ENCODE assay signal across 21 cellular contexts in genomic region chr5:126720369-126720768, GRCh38. TPM values are rescaled to one million over a fixed set of nuclear protein-coding genes. Genes with fewer than 3 reads are reported as not detected.
DNase-seq lines count a peak whose midpoint lies in the region; ATAC-seq and TF ChIP-seq lines count a peak whose summit lies in the region.
"Had no signal": no experiment of that assay in that cellular context is flagged by ENCODE, and none has a peak within 500 bp of the region (broad histone marks: within the 10 kb centered on the region; RNA-seq: fewer than 3 reads in every experiment).

No MANE protein-coding gene starts in this region.

- no peak for TF ChIP-seq POLR2A in breast epithelium (IDR thresholded peaks at IDR 0.05)

- no peaks in the 10 kb centered on the region for H3K36me3 Mint-ChIP-seq in MCF 10A (ENCODE audit: insufficient read depth, unreplicated experiment)
- H3K36me3 Mint-ChIP-seq in stimulated activated naive B cell treated with anti-CD40 and anti-IgM and Interleukin-4, amounts not matched to agents 10 μg/mL and 1 μg/mL and 100 μg/mL, for 72 hours, result peaks cover 0 to 2% of the 10 kb centered on the region in 2 donors
- H3K36me3 Mint-ChIP-seq: CD4-positive, CD25-positive, alpha-beta regulatory T cell; CD8-positive, alpha-beta T cell had no signal

- peaks cover 8% of the 10 kb centered on the region for H3K9me3 Mint-ChIP-seq in MCF 10A (ENCODE audit: unreplicated experiment)
- H3K9me3 Mint-ChIP-seq in stimulated activated naive B cell treated with anti-CD40 and anti-IgM and Interleukin-4, amounts not matched to agents 10 μg/mL and 1 μg/mL and 100 μg/mL, for 72 hours, result peaks cover 0 to 5% of the 10 kb centered on the region in 2 donors
- H3K9me3 Mint-ChIP-seq: CD4-positive, CD25-positive, alpha-beta regulatory T cell; CD8-positive, alpha-beta T cell; HFFc6 had no signal

- no peak for TF ChIP-seq CTCF in MCF 10A (IDR thresholded peaks at IDR 0.05; ENCODE audit: unreplicated experiment)
- TF ChIP-seq CTCF in breast epithelium (IDR thresholded peaks at IDR 0.05), result no peak

- WGBS in trophoblast cell (ENCODE audit: extremely low coverage, insufficient coverage, insufficient read length), result no CpG with 5 or more reads among the region's 4 CpGs

- no peak overlapping the region for H3K4me2 ChIP-seq in trophoblast cell (ENCODE audit: low read length)
- H3K4me2 ChIP-seq: BLaER1 had no signal

- H3K4ac ChIP-seq in trophoblast cell (ENCODE audit: low read depth, low read length), result no peak overlapping the region

- H3K27ac Mint-ChIP-seq in MCF 10A (ENCODE audit: low read depth, unreplicated experiment), result no peak overlapping the region
- H3K27ac Mint-ChIP-seq in stimulated activated naive B cell treated with anti-CD40 and anti-IgM and Interleukin-4, amounts not matched to agents 10 μg/mL and 1 μg/mL and 100 μg/mL, for 72 hours, result no peak overlapping the region
- H3K27ac Mint-ChIP-seq: B cell; CD4-positive, CD25-positive, alpha-beta regulatory T cell; CD8-positive, alpha-beta T cell; HFFc6 had no signal

- peak overlapping the region; percentile 64 for H2BK120ac ChIP-seq in trophoblast cell (ENCODE audit: insufficient read depth, low read length, poor library complexity)

- ATAC-seq in stimulated activated naive B cell treated with anti-CD40 and anti-IgM and Interleukin-4, amounts not matched to agents 10 μg/mL and 1 μg/mL and 100 μg/mL, for 72 hours (replicated peaks), result no peak
- ATAC-seq: CD8-positive, alpha-beta T cell; GM12878 had no signal

- no peak overlapping the region for H4K8ac ChIP-seq in trophoblast cell (ENCODE audit: low read depth, low read length)

- H3K27me3 Mint-ChIP-seq in MCF 10A (ENCODE audit: insufficient read depth, unreplicated experiment), result no peaks in the 10 kb centered on the region
- H3K27me3 Mint-ChIP-seq in stimulated activated naive B cell treated with anti-CD40 and anti-IgM and Interleukin-4, amounts not matched to agents 10 μg/mL and 1 μg/mL and 100 μg/mL, for 72 hours, result no peaks in the 10 kb centered on the region
- H3K27me3 Mint-ChIP-seq: B cell; CD4-positive, CD25-positive, alpha-beta regulatory T cell had no signal

- no peak overlapping the region for H3K14ac ChIP-seq in trophoblast cell (ENCODE audit: low read length)

- H3K36me3 ChIP-seq in breast epithelium, result no peaks in the 10 kb centered on the region
- H3K36me3 ChIP-seq in trophoblast cell (ENCODE audit: control insufficient read depth in 1 of 2, insufficient read depth in 2 of 2, low read length in 2 of 2), result no peaks in the 10 kb centered on the region
- H3K36me3 ChIP-seq: BLaER1, HAP-1 had no signal

- H3K27ac ChIP-seq in breast epithelium, result no peak overlapping the region
- peak overlapping the region; percentile 35 for H3K27ac ChIP-seq in trophoblast cell (ENCODE audit: low read depth, low read length)
- H3K27ac ChIP-seq: 22Rv1, BLaER1, C4-2B had no signal

- no peak overlapping the region for H2BK12ac ChIP-seq in trophoblast cell (ENCODE audit: low read length)

- H2AFZ ChIP-seq in trophoblast cell (ENCODE audit: insufficient read depth, low read length, poor library complexity), result no peak overlapping the region

- H3K4me1 ChIP-seq in breast epithelium (no peaks in the 10 kb centered on the region), trophoblast cell (ENCODE audit: control insufficient read depth in 1 of 2, insufficient read depth in 2 of 2, low read length in 2 of 2) (peaks cover 5 to 10% of the 10 kb centered on the region in 2 experiments)
- H3K4me1 ChIP-seq: Caco-2, HAP-1 had no signal

- CTCF ChIA-PET in MCF 10A (lab: Yijun Ruan, JAX), result no interaction called here

- no peak overlapping the region for H3K23ac ChIP-seq in trophoblast cell (ENCODE audit: low read length)

- intact Hi-C loops in MCF 10A (cut with micrococcal nuclease) (no loop called here), breast epithelium (cut with DNase I; ENCODE audit: low total_unique reads) (no loop called here)

- no TSS peak for BruUV-seq in MCF 10A (replicated peaks; lab: Mats Ljungman, UMichigan)

- H3K9ac ChIP-seq in trophoblast cell (ENCODE audit: low read length), result no peak overlapping the region
- H3K9ac ChIP-seq: BLaER1 had no signal

- POLR2A ChIA-PET in MCF 10A (lab: Yijun Ruan, JAX), result no interaction called here

- no peak overlapping the region for H3K18ac ChIP-seq in trophoblast cell (ENCODE audit: low read length)

- peaks cover 2% of the 10 kb centered on the region for H3K79me2 ChIP-seq in trophoblast cell (ENCODE audit: control insufficient read depth, insufficient read depth, low read length, poor library complexity)

- no peak overlapping the region for H4K12ac ChIP-seq in trophoblast cell (ENCODE audit: low read depth, low read length)

- H2BK5ac ChIP-seq in trophoblast cell (ENCODE audit: low read depth, low read length, poor library complexity), result no peak overlapping the region

- H3K27me3 ChIP-seq in breast epithelium, result no peaks in the 10 kb centered on the region
- no peaks in the 10 kb centered on the region for H3K27me3 ChIP-seq in trophoblast cell (ENCODE audit: insufficient read depth, low read length)
- H3K27me3 ChIP-seq: BLaER1 had no signal

- DNase-seq in MCF 10A (ENCODE audit: unreplicated experiment) (peak; percentile 22), breast epithelium (ENCODE audit: low spot score in 2 of 2) (no peak), cerebellum (ENCODE audit: low spot score) (peak; percentile 59), trophoblast cell (peak; percentile 23 to 75), kidney tubule cell (ENCODE audit: low spot score) (no peak), NCI-H2107 treated with DMSO at 0.1 percent for 48 hours (lab: John Stamatoyannopoulos, UW; ENCODE audit: unreplicated experiment) (no peak)
- DNase-seq in stimulated activated naive B cell treated with anti-CD40 and anti-IgM and Interleukin-4, amounts not matched to agents 10 μg/mL and 1 μg/mL and 100 μg/mL, for 72 hours, result no peak
- DNase-seq: Caco-2; CD4-positive, CD25-positive, alpha-beta regulatory T cell; CD8-positive, alpha-beta T cell; DMS153; DND-41; GDM1; GOT3; HFFc6 had no signal

- no peaks in the 10 kb centered on the region for H3K4me1 Mint-ChIP-seq in MCF 10A (ENCODE audit: insufficient read depth, unreplicated experiment)
- no peaks in the 10 kb centered on the region for H3K4me1 Mint-ChIP-seq in stimulated activated naive B cell treated with anti-CD40 and anti-IgM and Interleukin-4, amounts not matched to agents 10 μg/mL and 1 μg/mL and 100 μg/mL, for 72 hours
- H3K4me1 Mint-ChIP-seq: B cell; CD4-positive, CD25-positive, alpha-beta regulatory T cell had no signal

- H3K9me3 ChIP-seq in breast epithelium (peaks cover 0 to 4% of the 10 kb centered on the region in 2 donors), trophoblast cell (ENCODE audit: insufficient read depth, low read depth, low read length) (no peaks in the 10 kb centered on the region)
- H3K9me3 ChIP-seq: Caco-2, HAP-1 had no signal

- no peak overlapping the region for H4K91ac ChIP-seq in trophoblast cell (ENCODE audit: low read depth, low read length)

- peaks cover 14% of the 10 kb centered on the region for H3K79me1 ChIP-seq in trophoblast cell (ENCODE audit: low read length)

- no peak overlapping the region for H3K4me3 Mint-ChIP-seq in MCF 10A (ENCODE audit: unreplicated experiment)
- no peak overlapping the region for H3K4me3 Mint-ChIP-seq in stimulated activated naive B cell treated with anti-CD40 and anti-IgM and Interleukin-4, amounts not matched to agents 10 μg/mL and 1 μg/mL and 100 μg/mL, for 72 hours
- H3K4me3 Mint-ChIP-seq: B cell; CD4-positive, CD25-positive, alpha-beta regulatory T cell; CD8-positive, alpha-beta T cell; HFFc6 had no signal

- H2AK5ac ChIP-seq in trophoblast cell (ENCODE audit: low read length), result no peak overlapping the region

- no peak overlapping the region for H3K4me3 ChIP-seq in breast epithelium
- H3K4me3 ChIP-seq in trophoblast cell (ENCODE audit: low read depth, low read length), result no peak overlapping the region
- H3K4me3 ChIP-seq: BLaER1, GM12878, HAP-1 had no signal

RNA-seq across cellular contexts. Expression of gene LMNB1, which starts 56.6 kb away (rescaled TPM):
- total RNA-seq in MCF 10A (2022) (19.6 and 31.6 TPM in 2 replicates), breast epithelium (1 to 10 TPM; 4.8 to 6.4 (median 5.2) TPM), cerebellum (62.2 TPM)
- polyA plus RNA-seq in trophoblast cell (2013), result 86.1 and 91.8 TPM in 2 replicates

Comparison
In these comparisons a context has a peak if more than half of its experiments do, and no peak if none do; other contexts are left out.
1. DNase-seq: peak in MCF 10A (single experiment), cerebellum (single experiment) and trophoblast cell (2 of 2); none in breast epithelium (0 of 2), kidney tubule cell (single experiment), NCI-H2107 treated with DMSO at 0.1 percent for 48 hours (single experiment) and stimulated activated naive B cell treated with anti-CD40 and anti-IgM and Interleukin-4, amounts not matched to agents 10 μg/mL and 1 μg/mL and 100 μg/mL, for 72 hours (single experiment).